In genomic region chr11:122659676-122660571, GRCh38 we compare ENCODE assay signal across 14 cellular contexts. TPM values are rescaled to one million over a fixed set of nuclear protein-coding genes. Genes with fewer than 3 reads are reported as not detected.
DNase-seq lines count a peak whose midpoint lies in the region; ATAC-seq and TF ChIP-seq lines count a peak whose summit lies in the region.
"Had no signal": no experiment of that assay in that cellular context is flagged by ENCODE, and none has a peak within 500 bp of the region (broad histone marks: within the 10 kb centered on the region; RNA-seq: fewer than 3 reads in every experiment).

No MANE protein-coding gene starts in this region.

- peak; percentile 25 for DNase-seq in NCI-H1092 treated with DMSO at 0.1 percent for 48 hours (lab: John Stamatoyannopoulos, UW)
- DNase-seq in NCI-H1092 (lab: John Stamatoyannopoulos, UW), result no peak
- no peak for DNase-seq in T-helper 17 cell
- no peak for DNase-seq in NCI-H1436 (lab: John Stamatoyannopoulos, UW)
- DNase-seq in GM10248 (ENCODE audit: extremely low spot score), result no peak
- no peak for DNase-seq in UCSD-AML1 (lab: John Stamatoyannopoulos, UW; ENCODE audit: unreplicated experiment)
- DNase-seq: activated CD4-positive, alpha-beta T cell treated with anti-CD3 and anti-CD28 coated beads, Interleukin-2, amount 50 U/mL, for 1 hour; esophagus squamous epithelium; NCI-H1105 treated with DMSO at 0.1 percent for 48 hours; RPMI8226 had no signal

- H3K27ac ChIP-seq in KOPT-K1 (ENCODE audit: low read depth, low read length, poor library complexity, severe bottlenecking) (peak overlapping the region; percentile 96), rectal smooth muscle tissue (ENCODE audit: low read depth, low read length) (no peak overlapping the region)
- H3K27ac ChIP-seq: coronary artery, esophagus squamous epithelium had no signal

- CTCF ChIA-PET in GM10248 (lab: Yijun Ruan, JAX), result interaction anchor here (1.0 to 1.7 kb wide), 4 partner anchors 22 to 136 kb away, joined by 3 to 5 read pairs (median 3); no protein-coding TSS in a partner anchor

- no peak overlapping the region for H3K9ac ChIP-seq in rectal smooth muscle tissue (ENCODE audit: low read length)

- peak overlapping the region; percentile 9 for H3K4me3 ChIP-seq in rectal smooth muscle tissue (ENCODE audit: low read length)
- H3K4me3 ChIP-seq: coronary artery, esophagus squamous epithelium had no signal

- H3K27ac Mint-ChIP-seq in T-helper 17 cell, result peak overlapping the region; percentile 81
- H3K27ac Mint-ChIP-seq: activated T-helper 1 cell treated with anti-CD3 and anti-CD28 coated beads, Interleukin-12 subunit alpha, Interleukin-12 subunit beta, Interleukin-2, Interleukin-4 antibody, amounts not matched to agents 30 ng/mL and 10 ng/mL and 1 ng/mL, durations not matched to agents 14 hours and 24 hours and 36 hours had no signal

- no peaks in the 10 kb centered on the region for H3K9me3 ChIP-seq in KOPT-K1 (ENCODE audit: insufficient read depth, low read length, poor library complexity, severe bottlenecking)
- no peaks in the 10 kb centered on the region for H3K9me3 ChIP-seq in T-helper 17 cell (ENCODE audit: control insufficient read depth, low read length, poor library complexity, severe bottlenecking)
- H3K9me3 ChIP-seq: esophagus squamous epithelium had no signal

- no peaks in the 10 kb centered on the region for H3K27me3 Mint-ChIP-seq in T-helper 17 cell

- H3K36me3 ChIP-seq in KOPT-K1 (ENCODE audit: insufficient read depth, low read length) (peaks cover 46% of the 10 kb centered on the region), rectal smooth muscle tissue (ENCODE audit: control insufficient read depth, insufficient read depth, low read length) (no peaks in the 10 kb centered on the region)
- H3K36me3 ChIP-seq: esophagus squamous epithelium had no signal

- TF ChIP-seq CTCF in GM10248 (IDR thresholded peaks at IDR 0.05; ENCODE audit: control extremely low read depth, extremely low read depth, low read depth, missing control alignments), result no peak

- H3K4me1 Mint-ChIP-seq in T-helper 17 cell, result peaks cover 45% of the 10 kb centered on the region

- H3K36me3 Mint-ChIP-seq in T-helper 17 cell (ENCODE audit: low read depth), result no peaks in the 10 kb centered on the region

- no peaks in the 10 kb centered on the region for H3K27me3 ChIP-seq in rectal smooth muscle tissue (ENCODE audit: control insufficient read depth, insufficient read depth, low read length)
- H3K27me3 ChIP-seq: esophagus squamous epithelium had no signal

- no peak for ATAC-seq in T-helper 17 cell

- POLR2A ChIA-PET in GM10248 (lab: Yijun Ruan, JAX), result no interaction called here

- H3K4me1 ChIP-seq in rectal smooth muscle tissue (ENCODE audit: control insufficient read depth, insufficient read depth, low read length), result peaks cover 6% of the 10 kb centered on the region

- no peak overlapping the region for H3K4me3 Mint-ChIP-seq in T-helper 17 cell
- H3K4me3 Mint-ChIP-seq: activated T-helper 1 cell treated with anti-CD3 and anti-CD28 coated beads, Interleukin-12 subunit alpha, Interleukin-12 subunit beta, Interleukin-2, Interleukin-4 antibody, amounts not matched to agents 30 ng/mL and 10 ng/mL and 1 ng/mL, durations not matched to agents 14 hours and 24 hours and 36 hours had no signal

RNA-seq across cellular contexts. Expression of gene UBASH3B, which starts 4.4 kb away (rescaled TPM):
- total RNA-seq in T-helper 17 cell, result 10 to 100 TPM; 22.6 to 23.6 TPM
